ENCODE assay signal across 27 cellular contexts in the genomic region with DNA sequence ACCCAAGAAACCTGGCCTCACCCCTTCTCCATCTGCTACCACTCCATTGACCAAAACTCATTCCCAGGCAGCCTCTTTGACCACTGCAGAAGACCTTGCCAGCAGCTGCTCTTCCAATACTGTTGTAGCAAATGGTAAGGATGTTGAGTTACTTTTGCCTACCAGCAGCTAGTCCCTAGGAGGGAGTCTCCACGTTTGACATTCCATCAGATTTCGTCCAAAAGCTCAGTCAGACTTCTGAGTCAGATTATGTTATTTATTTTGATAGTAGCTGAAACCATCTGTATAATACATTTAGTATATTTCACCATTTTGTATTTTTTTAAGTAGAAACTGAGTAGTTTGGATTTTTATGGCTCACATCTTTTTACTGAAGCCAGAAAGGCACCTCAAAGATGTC. TPM values are rescaled to one million over a fixed set of nuclear protein-coding genes. Genes with fewer than 3 reads are reported as not detected.
DNase-seq lines count a peak whose midpoint lies in the region; ATAC-seq and TF ChIP-seq lines count a peak whose summit lies in the region.
"Had no signal": no experiment of that assay in that cellular context is flagged by ENCODE, and none has a peak within 500 bp of the region (broad histone marks: within the 10 kb centered on the region; RNA-seq: fewer than 3 reads in every experiment).

No MANE protein-coding gene starts in this region.

- H2AK5ac ChIP-seq in IMR-90 (ENCODE audit: low read depth, low read length) (peak overlapping the region; percentile 62), mesenchymal stem cell (ENCODE audit: low read length, severe bottlenecking) (no peak overlapping the region)

- H3K23ac ChIP-seq in IMR-90 (ENCODE audit: low read depth, low read length) (peak overlapping the region; percentile 75; the same call in 1 of the 2 replicates), mesenchymal stem cell (ENCODE audit: low read length in 2 of 2) (no peak overlapping the region)

- H3K36me3 ChIP-seq in IMR-90 (ENCODE audit: control insufficient read depth, insufficient read depth, low read length) = peaks cover 27% of the 10 kb centered on the region
- H3K36me3 ChIP-seq in mesenchymal stem cell (ENCODE audit: control insufficient read depth in 1 of 2, insufficient read depth in 2 of 2, low read depth in 1 of 2, low read length in 2 of 2) = peaks cover 32 to 69% of the 10 kb centered on the region in 2 experiments
- peaks cover 39% of the 10 kb centered on the region for H3K36me3 ChIP-seq in lower lobe of right lung
- H3K36me3 ChIP-seq: neutrophil had no signal

- DNase-seq in AG04449 (ENCODE audit: low read depth, low spot score) = peak; percentile 46
- peak; percentile 94 for DNase-seq in IMR-90
- DNase-seq in dedifferentiated amniotic fluid mesenchymal stem cell (ENCODE audit: extremely low spot score) = peak; percentile 33
- DNase-seq in mesenchymal stem cell = no peak
- DNase-seq in lower lobe of right lung = no peak
- no peak for DNase-seq in SK-N-DZ (ENCODE audit: low spot score)
- DNase-seq in NCI-H1092 treated with DMSO at 0.1 percent for 48 hours (lab: John Stamatoyannopoulos, UW) = no peak
- DNase-seq: activated CD8-positive, alpha-beta T cell treated with anti-CD3 and anti-CD28 coated beads, Interleukin-2, amount 10 ng/mL, durations not matched to agents 7 days and 5 days; activated naive CD8-positive, alpha-beta T cell treated with anti-CD3 and anti-CD28 coated beads for 36 hours; COR-L47; DMS79; gastrocnemius medialis; left colon; NCI-H146; NCI-H2107; NCI-H82; psoas muscle; stimulated activated naive CD8-positive, alpha-beta T cell treated with anti-CD3 and anti-CD28 coated beads, Interleukin-15, Interleukin-2, amounts not matched to agents 100 U/mL and 50 U/mL, for 24 hours; thyroid gland had no signal

- CTCF ChIA-PET in AG04449 (lab: Yijun Ruan, JAX) (interaction anchor here (0.8 to 3.9 kb wide), 5 partner anchors 9 to 157 kb away, joined by 3 to 21 read pairs (median 5); a partner anchor contains a TSS), IMR-90 (lab: Yijun Ruan, JAX) (interaction anchor here (0.6 to 2.1 kb wide), 5 partner anchors 22 to 157 kb away, joined by 3 to 4 read pairs (median 4); no protein-coding TSS in a partner anchor)

- H3K9me1 ChIP-seq in IMR-90 (ENCODE audit: insufficient read depth, low read length) = peaks cover 9% of the 10 kb centered on the region

- H3K79me1 ChIP-seq in IMR-90 (ENCODE audit: low read depth in 1 of 2, low read length in 2 of 2) (peaks cover 39 to 72% of the 10 kb centered on the region in 2 experiments), mesenchymal stem cell (replicated peaks; ENCODE audit: low read length, poor library complexity, severe bottlenecking) (peaks cover 18% of the 10 kb centered on the region)

- H2BK15ac ChIP-seq in IMR-90 (ENCODE audit: low read depth, low read length) (peak overlapping the region; percentile 48; the same call in 2 of the 3 replicates), mesenchymal stem cell (ENCODE audit: low read depth, poor library complexity, severe bottlenecking) (no peak overlapping the region)

- dilution Hi-C loops in IMR-90 (cut with HindIII; ENCODE audit: low sequenced_read_pairs, unreplicated experiment) = no loop called here

- H3K18ac ChIP-seq in IMR-90 (ENCODE audit: low read depth, low read length) (peak overlapping the region; percentile 42), mesenchymal stem cell (ENCODE audit: low read depth in 1 of 2, low read length in 2 of 2) (no peak overlapping the region)

- H3K9me3 ChIP-seq in IMR-90 (ENCODE audit: control insufficient read depth, insufficient read depth, low read length) (no peaks in the 10 kb centered on the region), mesenchymal stem cell (ENCODE audit: control insufficient read depth, low read length) (no peaks in the 10 kb centered on the region), lower lobe of right lung (no peaks in the 10 kb centered on the region)
- H3K9me3 ChIP-seq: ascending aorta, BLaER1, gastrocnemius medialis, neutrophil, psoas muscle, thyroid gland had no signal

- peak overlapping the region in 1 of 2 experiments; percentile 32; a peak in 3 of 4 replicates for H4K8ac ChIP-seq in IMR-90 (ENCODE audit: low read depth in 2 of 2, low read length in 2 of 2)
- H4K8ac ChIP-seq in mesenchymal stem cell (ENCODE audit: low read length) = no peak overlapping the region

- TF ChIP-seq CTCF in AG04449 (IDR thresholded peaks at IDR 0.05; ENCODE audit: insufficient read depth, low read length, missing control alignments) (no peak), IMR-90 (conservative IDR thresholded peaks at IDR 0.05; ENCODE audit: low read depth, low read length) (no peak), lower lobe of right lung (IDR thresholded peaks at IDR 0.05) (no peak)

- H3K4me1 ChIP-seq in IMR-90 (ENCODE audit: control insufficient read depth, insufficient read depth, low read length) (peaks cover 30% of the 10 kb centered on the region), mesenchymal stem cell (ENCODE audit: control insufficient read depth, insufficient read depth, low read depth, low read length) (no peaks in the 10 kb centered on the region), lower lobe of right lung (peaks cover 43% of the 10 kb centered on the region)
- H3K4me1 ChIP-seq: ascending aorta, BLaER1, gastrocnemius medialis, psoas muscle had no signal

- H3K4ac ChIP-seq in IMR-90 (ENCODE audit: low read depth, low read length) = peak overlapping the region; percentile 49
- no peak overlapping the region for H3K4ac ChIP-seq in mesenchymal stem cell (ENCODE audit: low read depth in 1 of 2, low read length in 2 of 2)

- H3K27ac ChIP-seq in IMR-90 (ENCODE audit: insufficient read depth, low read length) = peak overlapping the region; percentile 80
- no peak overlapping the region for H3K27ac ChIP-seq in mesenchymal stem cell (ENCODE audit: low read length, poor library complexity, severe bottlenecking)
- H3K27ac ChIP-seq in lower lobe of right lung = no peak overlapping the region
- H3K27ac ChIP-seq: ascending aorta, BLaER1, gastrocnemius medialis, hepatocyte, KMS-11, neutrophil, psoas muscle, RWPE1, thyroid gland had no signal

- H4K91ac ChIP-seq in IMR-90 (ENCODE audit: insufficient read depth, low read depth, low read length) (peak overlapping the region; percentile 55), mesenchymal stem cell (ENCODE audit: low read length) (no peak overlapping the region)

- peak overlapping the region; percentile 12; the same call in 1 of the 2 replicates for H3K56ac ChIP-seq in IMR-90 (ENCODE audit: extremely low read depth, insufficient read depth, low read length)

- no peak overlapping the region for H3K9ac ChIP-seq in IMR-90 (ENCODE audit: low read depth, low read length)
- peak overlapping the region; percentile 11 for H3K9ac ChIP-seq in mesenchymal stem cell (ENCODE audit: low read length)
- H3K9ac ChIP-seq: BLaER1, KMS-11 had no signal

- H3K4me3 ChIP-seq in AG04449 (ENCODE audit: low read depth, low read length) (no peak overlapping the region), IMR-90 (ENCODE audit: insufficient read depth, low read depth, low read length) (no peak overlapping the region), mesenchymal stem cell (ENCODE audit: insufficient read depth in 1 of 2, low read depth in 1 of 2, low read length in 2 of 2) (no peak overlapping the region), lower lobe of right lung (no peak overlapping the region)
- H3K4me3 ChIP-seq: ascending aorta, BLaER1, gastrocnemius medialis, hepatocyte, psoas muscle, thyroid gland had no signal

- H2BK20ac ChIP-seq in IMR-90 (ENCODE audit: low read depth, low read length) = peak overlapping the region; percentile 18

- POLR2A ChIA-PET in AG04449 (lab: Yijun Ruan, JAX) (interaction anchor here (1.1 to 1.5 kb wide), 2 partner anchors 11 to 63 kb away, joined by 7 to 10 read pairs; no protein-coding TSS in a partner anchor), IMR-90 (lab: Charles Lee; ENCODE audit: unreplicated experiment) (no interaction called here)

- peaks cover 17% of the 10 kb centered on the region for H4K20me1 ChIP-seq in IMR-90 (ENCODE audit: insufficient read depth, low read length)
- H4K20me1 ChIP-seq: BLaER1 had no signal

- no peak overlapping the region for H2BK12ac ChIP-seq in mesenchymal stem cell (ENCODE audit: low read length in 2 of 2)

- intact Hi-C loops in IMR-90 (cut with micrococcal nuclease) = no loop called here
- intact Hi-C loops in lower lobe of right lung (cut with DNase I) = no loop called here

- H3K4me2 ChIP-seq in IMR-90 (ENCODE audit: low read depth, low read length) = peak overlapping the region; percentile 39; the same call in 1 of the 2 replicates
- no peak overlapping the region for H3K4me2 ChIP-seq in mesenchymal stem cell (ENCODE audit: low read length, poor library complexity, severe bottlenecking)
- H3K4me2 ChIP-seq: BLaER1, hepatocyte, KMS-11 had no signal

- in situ Hi-C loops in IMR-90 (cut with MboI; ENCODE audit: low sequenced_read_pairs) = no loop called here

- no peak for TF ChIP-seq RAD21 in IMR-90 (IDR thresholded peaks at IDR 0.05; ENCODE audit: low read length)

- ATAC-seq in IMR-90 (ENCODE audit: low read depth) = peak; percentile 79
- ATAC-seq in lower lobe of right lung = no peak
- no peak for ATAC-seq in HG03469 (IDR thresholded peaks at IDR 0.05; ENCODE audit: unreplicated experiment)
- ATAC-seq: activated CD8-positive, alpha-beta T cell treated with anti-CD3 and anti-CD28 coated beads, Interleukin-2, amount 10 ng/mL, durations not matched to agents 7 days and 5 days; gastrocnemius medialis; HCT116; left colon; psoas muscle; stimulated activated naive CD8-positive, alpha-beta T cell treated with anti-CD3 and anti-CD28 coated beads, Interleukin-15, Interleukin-2, amounts not matched to agents 100 U/mL and 50 U/mL, for 24 hours had no signal

- BruUV-seq in IMR-90 (replicated peaks; lab: Mats Ljungman, UMichigan) = no TSS peak

- WGBS in IMR-90 (ENCODE audit: extremely low coverage in 2 of 2, insufficient read length in 1 of 2), 2 experiments = no CpG with 5 or more reads among the region's 2 CpGs
- WGBS in mesenchymal stem cell = no CpG with 5 or more reads among the region's 2 CpGs

- peak overlapping the region; percentile 20 for H2AK9ac ChIP-seq in IMR-90 (replicated peaks; ENCODE audit: low read depth, low read length, poor library complexity)

- H4K5ac ChIP-seq in IMR-90 (ENCODE audit: low read depth, low read length) = peak overlapping the region; percentile 46; the same call in 1 of the 2 replicates

- H3K14ac ChIP-seq in IMR-90 (replicated peaks; ENCODE audit: low read depth, low read length) (peak overlapping the region; percentile 51), mesenchymal stem cell (ENCODE audit: low read length in 2 of 2) (no peak overlapping the region)

- TF ChIP-seq POLR2A in IMR-90 (IDR thresholded peaks at IDR 0.05; ENCODE audit: low read depth, low read length) = no peak

- peak overlapping the region; percentile 22; the same call in 1 of the 2 replicates for H2BK120ac ChIP-seq in IMR-90 (ENCODE audit: low read depth, low read length)
- no peak overlapping the region for H2BK120ac ChIP-seq in mesenchymal stem cell (ENCODE audit: low read depth, low read length)

- H2AFZ ChIP-seq in IMR-90 (replicated peaks; ENCODE audit: low read length, poor library complexity) = no peak overlapping the region
- H2AFZ ChIP-seq in mesenchymal stem cell (ENCODE audit: low read depth, low read length) = no peak overlapping the region
- H2AFZ ChIP-seq: hepatocyte had no signal

- H2BK5ac ChIP-seq in IMR-90 (ENCODE audit: low read depth, low read length, poor library complexity, severe bottlenecking) = peak overlapping the region; percentile 81
- H2BK5ac ChIP-seq in mesenchymal stem cell (ENCODE audit: low read depth, low read length, poor library complexity, severe bottlenecking) = no peak overlapping the region

- H3K27me3 ChIP-seq in IMR-90 (ENCODE audit: control insufficient read depth, insufficient read depth, low read length) = no peaks in the 10 kb centered on the region
- H3K27me3 ChIP-seq in mesenchymal stem cell (ENCODE audit: control insufficient read depth in 1 of 2, insufficient read depth in 1 of 2, low read length in 2 of 2) = no peaks in the 10 kb centered on the region
- H3K27me3 ChIP-seq in lower lobe of right lung (ENCODE audit: low read depth) = no peaks in the 10 kb centered on the region
- H3K27me3 ChIP-seq: ascending aorta, BLaER1, gastrocnemius medialis, hepatocyte, thyroid gland had no signal

RNA-seq across cellular contexts. Expression of a gene that starts 51.5 kb away (rescaled TPM):
- total RNA-seq in IMR-90 (2012; rRNA removed) = 0.54 and 0.56 TPM in 2 replicates
- polyA plus RNA-seq in IMR-90 (2012; rRNA removed) = 0.50 TPM in 2 replicates
- polyA plus RNA-seq in IMR-90 (2012; cell fraction: cytosol; rRNA removed) = 0.16 and 0.30 TPM in 2 replicates
- 3.6 and 4.1 TPM in 2 replicates for polyA plus RNA-seq in IMR-90 (2012; cell fraction: nucleus; rRNA removed; ENCODE audit: low replicate concordance)
- 22.9 TPM for polyA plus RNA-seq in mesenchymal stem cell (2013, experiment 1 of 2)
- 22.8 TPM for polyA plus RNA-seq in mesenchymal stem cell (2013, experiment 2 of 2)
- 11.8 TPM for total RNA-seq in lower lobe of right lung
- polyA plus RNA-seq in SK-N-DZ (2014; cell fraction: cytosol; rRNA removed) = 0.49 and 0.69 TPM in 2 replicates
- polyA plus RNA-seq in SK-N-DZ (2014; cell fraction: nucleus; rRNA removed) = 0.67 and 2.8 TPM in 2 replicates
- total RNA-seq: activated CD8-positive, alpha-beta T cell treated with anti-CD3 and anti-CD28 coated beads, Interleukin-2, amount 10 ng/mL, durations not matched to agents 7 days and 5 days; activated naive CD8-positive, alpha-beta T cell treated with anti-CD3 and anti-CD28 coated beads for 36 hours had no signal

Comparison
In these comparisons a context has a peak if more than half of its experiments do, and no peak if none do; other contexts are left out.
1. DNase-seq: peak in AG04449 (single experiment), IMR-90 (single experiment) and dedifferentiated amniotic fluid mesenchymal stem cell (single experiment); none in mesenchymal stem cell (single experiment), lower lobe of right lung (single experiment), SK-N-DZ (single experiment) and NCI-H1092 treated with DMSO at 0.1 percent for 48 hours (single experiment).